ENCODE assay signal across 20 cellular contexts in genomic region chr19:17726914-17727773, GRCh38. TPM values are rescaled to one million over a fixed set of nuclear protein-coding genes. Genes with fewer than 3 reads are reported as not detected.
A peak's percentile ranks its signal among the peaks of the same experiment; 100 is the strongest.
DNase-seq lines count a peak whose midpoint lies in the region; ATAC-seq and TF ChIP-seq lines count a peak whose summit lies in the region.
"Had no signal": no experiment of that assay in that cellular context is flagged by ENCODE, and none has a peak within 500 bp of the region (broad histone marks: within the 10 kb centered on the region; RNA-seq: fewer than 3 reads in every experiment).

No MANE protein-coding gene starts in this region.

- H2BK5ac ChIP-seq in neuronal stem cell (ENCODE audit: low read length) = no peak overlapping the region

- peaks cover 18% of the 10 kb centered on the region for H3K4me1 Mint-ChIP-seq in stimulated activated naive CD8-positive, alpha-beta T cell treated with anti-CD3 and anti-CD28 coated beads, Interleukin-15, amount 100 ng/mL, for 72 hours

- no peak overlapping the region for H3K27ac Mint-ChIP-seq in stimulated activated naive CD8-positive, alpha-beta T cell treated with anti-CD3 and anti-CD28 coated beads, Interleukin-15, amount 100 ng/mL, for 72 hours
- H3K27ac Mint-ChIP-seq: HFFc6 had no signal

- no peak overlapping the region for H4K8ac ChIP-seq in neuronal stem cell (ENCODE audit: low read depth, low read length)

- H3K27me3 Mint-ChIP-seq in stimulated activated naive CD8-positive, alpha-beta T cell treated with anti-CD3 and anti-CD28 coated beads, Interleukin-15, amount 100 ng/mL, for 72 hours = no peaks in the 10 kb centered on the region

- DNase-seq in stimulated activated naive CD8-positive, alpha-beta T cell treated with anti-CD3 and anti-CD28 coated beads, Interleukin-15, amount 100 ng/mL, for 72 hours = no peak
- no peak for DNase-seq in stimulated activated naive CD8-positive, alpha-beta T cell treated with anti-CD3 and anti-CD28 coated beads, Interleukin-15, Interleukin-2, amounts not matched to agents 100 U/mL and 50 U/mL, for 24 hours
- DNase-seq in body of pancreas (no peak), neuronal stem cell (ENCODE audit: low spot score) (no peak), aorta (no peak), AML-193 (lab: John Stamatoyannopoulos, UW) (no peak)
- DNase-seq: EL, HFFc6, MG63, NCI-H1417 treated with DMSO at 0.1 percent for 48 hours, NCI-H187, NCI-H446, NCI-H526 treated with DMSO at 0.1 percent for 48 hours, OCI-M1, RPMI8226, SIG-M5, SK-N-SH had no signal

- no peak overlapping the region for H3K4me3 ChIP-seq in body of pancreas
- no peak overlapping the region for H3K4me3 ChIP-seq in neuronal stem cell (ENCODE audit: low read length in 2 of 2)
- no peak overlapping the region for H3K4me3 ChIP-seq in aorta (ENCODE audit: low read length in 2 of 2)
- H3K4me3 ChIP-seq: MG63 had no signal

- no peak overlapping the region for H3K4me2 ChIP-seq in neuronal stem cell (ENCODE audit: insufficient read depth, low read length, poor library complexity, severe bottlenecking)
- H3K4me2 ChIP-seq: SK-N-SH had no signal

- peak overlapping the region; percentile 4 for H3K9ac ChIP-seq in neuronal stem cell (ENCODE audit: low read depth, low read length, poor library complexity)
- H3K9ac ChIP-seq: SK-N-SH had no signal

- TF ChIP-seq POLR2A in body of pancreas (IDR thresholded peaks at IDR 0.05) = no peak

- peak overlapping the region; percentile 84 for H2BK12ac ChIP-seq in neuronal stem cell (ENCODE audit: low read length)

- peaks cover 6 to 12% of the 10 kb centered on the region in 2 donors for H3K36me3 ChIP-seq in body of pancreas (replicated peaks in 1 of 2; ENCODE audit: insufficient read depth in 1 of 2, low read depth in 2 of 2)
- H3K36me3 ChIP-seq in neuronal stem cell (replicated peaks in 1 of 2; ENCODE audit: control insufficient read depth in 2 of 2, insufficient read depth in 2 of 2, low read length in 2 of 2) = peaks cover 63 to 95% of the 10 kb centered on the region in 2 donors
- H3K36me3 ChIP-seq in aorta (ENCODE audit: control insufficient read depth in 1 of 2, insufficient read depth in 2 of 2, low read length in 1 of 2) = peaks cover 0 to 12% of the 10 kb centered on the region in 2 donors

- H2BK120ac ChIP-seq in neuronal stem cell (ENCODE audit: low read depth, low read length) = no peak overlapping the region

- H2AFZ ChIP-seq in neuronal stem cell (ENCODE audit: low read length) = no peak overlapping the region

- H3K27ac ChIP-seq in body of pancreas = no peak overlapping the region
- H3K27ac ChIP-seq in neuronal stem cell (replicated peaks; ENCODE audit: low read length) = no peak overlapping the region
- no peak overlapping the region for H3K27ac ChIP-seq in aorta (ENCODE audit: low read depth in 1 of 2, low read length in 2 of 2)

- H3K23ac ChIP-seq in neuronal stem cell (ENCODE audit: low read depth, low read length, poor library complexity) = peak overlapping the region; percentile 31

- ATAC-seq in stimulated activated naive CD8-positive, alpha-beta T cell treated with anti-CD3 and anti-CD28 coated beads, Interleukin-15, amount 100 ng/mL, for 72 hours = peak; percentile 35
- ATAC-seq in stimulated activated naive CD8-positive, alpha-beta T cell treated with anti-CD3 and anti-CD28 coated beads, Interleukin-15, Interleukin-2, amounts not matched to agents 100 U/mL and 50 U/mL, for 24 hours = no peak
- peak; percentile 17 for ATAC-seq in body of pancreas
- ATAC-seq in aorta (ENCODE audit: low FRiP score) = peak; percentile 35
- ATAC-seq in HG03135 (IDR thresholded peaks at IDR 0.05; ENCODE audit: unreplicated experiment) = no peak
- no peak for ATAC-seq in HG03442 (IDR thresholded peaks at IDR 0.05; ENCODE audit: unreplicated experiment)

- WGBS in body of pancreas, 2 donors = 93 to 98% methylated on average over 11 to 26 of the region's 64 CpGs
- whole genome bisulfite sequencing in neuronal stem cell (ENCODE audit: extremely low coverage in 2 of 2, insufficient read length in 2 of 2, insufficient replicate concordance in 1 of 2), 2 donors = no CpG with 5 or more reads among the region's 64 CpGs
- WGBS in aorta, 2 donors = 89 to 91% methylated on average over 60 to 64 of the region's 64 CpGs

- H3K9me3 ChIP-seq in body of pancreas (no peaks in the 10 kb centered on the region), neuronal stem cell (replicated peaks in 1 of 2; ENCODE audit: control insufficient read depth in 2 of 2, insufficient read depth in 1 of 2, low read depth in 1 of 2, low read length in 2 of 2) (peaks cover 0 to 8% of the 10 kb centered on the region in 2 donors), aorta (ENCODE audit: control insufficient read depth, low read length) (no peaks in the 10 kb centered on the region)
- H3K9me3 ChIP-seq: MG63, SK-N-SH had no signal

- no peaks in the 10 kb centered on the region for H3K9me3 Mint-ChIP-seq in stimulated activated naive CD8-positive, alpha-beta T cell treated with anti-CD3 and anti-CD28 coated beads, Interleukin-15, amount 100 ng/mL, for 72 hours
- H3K9me3 Mint-ChIP-seq: HFFc6 had no signal

- H4K91ac ChIP-seq in neuronal stem cell (ENCODE audit: low read depth, low read length, poor library complexity) = no peak overlapping the region

- H3K4me1 ChIP-seq in body of pancreas = no peaks in the 10 kb centered on the region
- no peaks in the 10 kb centered on the region for H3K4me1 ChIP-seq in neuronal stem cell (ENCODE audit: control insufficient read depth in 2 of 2, insufficient read depth in 1 of 2, low read depth in 1 of 2, low read length in 2 of 2)
- no peaks in the 10 kb centered on the region for H3K4me1 ChIP-seq in aorta (ENCODE audit: control insufficient read depth in 1 of 2, insufficient read depth in 2 of 2, low read length in 2 of 2)

- H3K79me1 ChIP-seq in neuronal stem cell (ENCODE audit: low read depth, low read length) = peaks cover 17% of the 10 kb centered on the region

- H3K27me3 ChIP-seq in body of pancreas (no peaks in the 10 kb centered on the region), neuronal stem cell (ENCODE audit: control insufficient read depth in 3 of 3, insufficient read depth in 3 of 3, low read depth in 1 of 3, low read length in 3 of 3) (no peaks in the 10 kb centered on the region), aorta (ENCODE audit: control insufficient read depth in 1 of 2, insufficient read depth in 2 of 2, low read length in 1 of 2) (no peaks in the 10 kb centered on the region)
- H3K27me3 ChIP-seq: MG63 had no signal

- no peak overlapping the region for H3K18ac ChIP-seq in neuronal stem cell (ENCODE audit: low read length)

- intact Hi-C loops in body of pancreas (cut with DNase I) = no loop called here
- intact Hi-C loops in aorta (cut with DNase I) = no loop called here

- H3K4ac ChIP-seq in neuronal stem cell (ENCODE audit: low read length) = no peak overlapping the region

- H2AK5ac ChIP-seq in neuronal stem cell (ENCODE audit: low read depth, low read length) = no peak overlapping the region

- H2BK15ac ChIP-seq in neuronal stem cell (ENCODE audit: low read length) = no peak overlapping the region

- H3K14ac ChIP-seq in neuronal stem cell (ENCODE audit: low read length) = no peak overlapping the region

- no peak for TF ChIP-seq CTCF in body of pancreas (IDR thresholded peaks at IDR 0.05)

- H3K4me3 Mint-ChIP-seq in stimulated activated naive CD8-positive, alpha-beta T cell treated with anti-CD3 and anti-CD28 coated beads, Interleukin-15, amount 100 ng/mL, for 72 hours = no peak overlapping the region
- H3K4me3 Mint-ChIP-seq: HFFc6 had no signal

RNA-seq across cellular contexts. Expression of gene MAP1S, which starts 7.9 kb away (rescaled TPM):
- total RNA-seq in body of pancreas = 10 to 100 TPM; 37.1 to 53.4 TPM
- 35.5 TPM for polyA plus RNA-seq in neuronal stem cell (2013, experiment 1 of 2)
- polyA plus RNA-seq in neuronal stem cell (2013, experiment 2 of 2) = 35.9 TPM
- 10 to 100 TPM; 53.6 to 60.1 TPM for total RNA-seq in aorta
- polyA plus RNA-seq in aorta = 10 to 100 TPM in 1 of 2 donors, 1 to 10 TPM in 1; 9.9 to 18.9 TPM

RNA-seq across cellular contexts. Expression of gene FCHO1, which starts 24.1 kb away (rescaled TPM):
- 1 to 10 TPM in 1 of 2 donors, not detected in 1; 1.6 TPM for total RNA-seq in body of pancreas
- polyA plus RNA-seq in neuronal stem cell (2013, experiment 1 of 2) = 18.3 TPM
- 18.1 TPM for polyA plus RNA-seq in neuronal stem cell (2013, experiment 2 of 2)
- 1 to 10 TPM; 2.9 to 6.9 TPM for total RNA-seq in aorta
- polyA plus RNA-seq in aorta = 1 to 10 TPM; 1.5 to 1.6 TPM

RNA-seq across cellular contexts. Expression of gene UNC13A, which starts 39.0 kb away (rescaled TPM):
- 1 to 10 TPM; 1.3 to 2.6 TPM for total RNA-seq in body of pancreas
- polyA plus RNA-seq in neuronal stem cell (2013, experiment 1 of 2) = 0.11 TPM
- polyA plus RNA-seq in neuronal stem cell (2013, experiment 2 of 2) = 0.10 TPM
- 1 to 10 TPM; 2.4 to 2.8 TPM for total RNA-seq in aorta
- polyA plus RNA-seq in aorta = 1 to 10 TPM in 1 of 2 donors, under 1 TPM in 1; 0.38 to 1.3 TPM
- total RNA-seq: LHCN-M2 had no signal

Comparison
In these comparisons a context has a peak if more than half of its experiments do, and no peak if none do; other contexts are left out.
1. ATAC-seq: peak in stimulated activated naive CD8-positive, alpha-beta T cell treated with anti-CD3 and anti-CD28 coated beads, Interleukin-15, amount 100 ng/mL, for 72 hours (single experiment), body of pancreas (single experiment) and aorta (single experiment); none in stimulated activated naive CD8-positive, alpha-beta T cell treated with anti-CD3 and anti-CD28 coated beads, Interleukin-15, Interleukin-2, amounts not matched to agents 100 U/mL and 50 U/mL, for 24 hours (single experiment), HG03135 (single experiment) and HG03442 (single experiment).